5 cellular contexts compared by ENCODE assay signal in genomic region chr1:242059976-242060375, GRCh38.
"Had no signal": no experiment of that assay in that cellular context is flagged by ENCODE, and none has a peak within 500 bp of the region (broad histone marks: within the 10 kb centered on the region; RNA-seq: fewer than 3 reads in every experiment).

No MANE protein-coding gene starts in this region.

- H3K27ac Mint-ChIP-seq: H9 had no signal

- H2AFZ ChIP-seq: GM23248 had no signal

- H3K27ac ChIP-seq: GM23248 had no signal

- H3K4me3 Mint-ChIP-seq: H9 had no signal

- H3K9me3 Mint-ChIP-seq: H9 had no signal

- H3K9ac ChIP-seq: GM23248 had no signal

- H3K4me3 ChIP-seq: GM23248 had no signal

- DNase-seq: GM23248, GOT3, H9, HCEC 1CT, IMR-90 had no signal
